In the genomic region with DNA sequence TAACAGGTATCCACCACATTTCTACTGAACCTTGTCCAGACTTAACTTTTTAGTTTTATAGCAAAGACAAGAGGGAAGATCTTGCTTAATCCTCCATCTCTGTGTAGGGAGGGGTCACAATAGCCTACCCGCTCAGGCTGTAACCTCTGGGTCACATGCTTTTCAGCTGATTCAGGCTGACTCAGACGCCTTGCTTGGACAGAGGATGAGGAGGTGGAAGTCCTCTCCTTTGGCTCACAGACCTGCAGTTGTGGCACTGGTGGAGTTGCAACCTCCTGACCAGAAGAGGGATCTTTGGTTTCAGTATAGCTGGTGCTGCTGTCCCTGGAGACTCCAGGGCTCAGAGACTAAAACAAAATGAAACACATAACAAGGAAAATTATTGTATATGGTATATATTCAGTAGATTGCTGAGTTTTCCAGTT, we compare ENCODE assay signal across 1 cellular context.
TF ChIP-seq lines count a peak whose summit lies in the region.

No MANE protein-coding gene starts in this region.

TF ChIP-seq in HepG2, 621 proteins besides CTCF, POLR2A, EP300 and RAD21:
- TF ChIP-seq NR2F1 (CRISPR knock-in tag; IDR thresholded peaks at IDR 0.05) (peak in 1 of 2 experiments; percentile 52; a peak in 1 of 4 replicates), TFE3 (CRISPR knock-in tag; IDR thresholded peaks at IDR 0.05) (peak; percentile 65; the same call in 1 of the 2 replicates), USF2 (IDR thresholded peaks at IDR 0.05; ENCODE audit: low read depth, low read length) (peak; percentile 34; the same call in 1 of the 2 replicates), USF2 (CRISPR knock-in tag; IDR thresholded peaks at IDR 0.05; ENCODE audit: borderline replicate concordance) (no peak), RBFOX2 (IDR thresholded peaks at IDR 0.05; ENCODE audit: low read depth, low read length) (0 out of 2 replicates have a peak, but pooled peaks have one; percentile 6), ZNF563 (CRISPR knock-in tag; IDR thresholded peaks at IDR 0.05) (no peak), POLR2G (IDR thresholded peaks at IDR 0.05; ENCODE audit: low read depth, low read length) (peak; percentile 22; the same call in 1 of the 2 replicates), ZNF274 (CRISPR knock-in tag; IDR thresholded peaks at IDR 0.05) (no peak), RBM22 (optimal IDR thresholded peaks at IDR 0.05; ENCODE audit: low read length) (peak; percentile 57), SSRP1 (CRISPR knock-in tag; IDR thresholded peaks at IDR 0.05) (no peak), ZGPAT (CRISPR knock-in tag; IDR thresholded peaks at IDR 0.05) (no peak), CBX5 (CRISPR knock-in tag; IDR thresholded peaks at IDR 0.05; ENCODE audit: borderline replicate concordance) (0 out of 2 replicates have a peak, but pooled peaks have one; percentile 47), CEBPB (IDR thresholded peaks at IDR 0.05; ENCODE audit: borderline replicate concordance, low read depth, low read length) (peak; percentile 29; the same call in 1 of the 2 replicates), CERS6 (CRISPR knock-in tag; IDR thresholded peaks at IDR 0.05) (no peak), FOXA1 (IDR thresholded peaks at IDR 0.05) (no peak), FOXA1 (CRISPR knock-in tag; IDR thresholded peaks at IDR 0.05) (no peak), ZNF75D (CRISPR knock-in tag; IDR thresholded peaks at IDR 0.05; ENCODE audit: borderline replicate concordance) (peak; percentile 79; the same call in 1 of the 2 replicates), ZNF335 (CRISPR knock-in tag; IDR thresholded peaks at IDR 0.05) (0 out of 2 replicates have a peak, but pooled peaks have one; percentile 10), HOXA9 (CRISPR knock-in tag; IDR thresholded peaks at IDR 0.05; ENCODE audit: borderline replicate concordance) (no peak), GZF1 (CRISPR knock-in tag; IDR thresholded peaks at IDR 0.05) (no peak), ZNF577 (CRISPR knock-in tag; IDR thresholded peaks at IDR 0.05; ENCODE audit: borderline replicate concordance, low read depth) (no peak), XRCC5 (optimal IDR thresholded peaks at IDR 0.05; ENCODE audit: low read length) (peak; percentile 23), SIN3A (IDR thresholded peaks at IDR 0.05; ENCODE audit: borderline replicate concordance, low read depth, low read length) (no peak), MBD4 (IDR thresholded peaks at IDR 0.05; ENCODE audit: borderline replicate concordance, low read length) (0 out of 2 replicates have a peak, but pooled peaks have one; percentile 67), CEBPG (CRISPR knock-in tag; IDR thresholded peaks at IDR 0.05) (0 out of 2 replicates have a peak, but pooled peaks have one; percentile 23), MAFK (conservative IDR thresholded peaks at IDR 0.05 in 1 of 2, IDR thresholded peaks at IDR 0.05 in 1 of 2; ENCODE audit: low read length in 2 of 2) (0 out of 4 replicates have a peak, but pooled peaks of 1 of the 2 experiments have one; percentile 31), FOSL2 (CRISPR knock-in tag; IDR thresholded peaks at IDR 0.05) (peak; percentile 94), POGZ (CRISPR knock-in tag; IDR thresholded peaks at IDR 0.05) (0 out of 2 replicates have a peak, but pooled peaks have one; percentile 20), RXRA (CRISPR knock-in tag; IDR thresholded peaks at IDR 0.05) (peak; percentile 47; the same call in 1 of the 2 replicates), SAP130 (CRISPR knock-in tag; IDR thresholded peaks at IDR 0.05; ENCODE audit: low read depth) (peak; percentile 40; the same call in 1 of the 2 replicates), CEBPZ (IDR thresholded peaks at IDR 0.05; ENCODE audit: low read length) (no peak)
- TF ChIP-seq, protein P1, sequence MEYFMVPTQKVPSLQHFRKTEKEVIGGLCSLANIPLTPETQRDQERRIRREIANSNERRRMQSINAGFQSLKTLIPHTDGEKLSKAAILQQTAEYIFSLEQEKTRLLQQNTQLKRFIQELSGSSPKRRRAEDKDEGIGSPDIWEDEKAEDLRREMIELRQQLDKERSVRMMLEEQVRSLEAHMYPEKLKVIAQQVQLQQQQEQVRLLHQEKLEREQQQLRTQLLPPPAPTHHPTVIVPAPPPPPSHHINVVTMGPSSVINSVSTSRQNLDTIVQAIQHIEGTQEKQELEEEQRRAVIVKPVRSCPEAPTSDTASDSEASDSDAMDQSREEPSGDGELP (IDR thresholded peaks at IDR 0.05; ENCODE audit: borderline replicate concordance, low read depth): peak; percentile 66; the same call in 1 of the 2 replicates
- TF ChIP-seq, protein P2, sequence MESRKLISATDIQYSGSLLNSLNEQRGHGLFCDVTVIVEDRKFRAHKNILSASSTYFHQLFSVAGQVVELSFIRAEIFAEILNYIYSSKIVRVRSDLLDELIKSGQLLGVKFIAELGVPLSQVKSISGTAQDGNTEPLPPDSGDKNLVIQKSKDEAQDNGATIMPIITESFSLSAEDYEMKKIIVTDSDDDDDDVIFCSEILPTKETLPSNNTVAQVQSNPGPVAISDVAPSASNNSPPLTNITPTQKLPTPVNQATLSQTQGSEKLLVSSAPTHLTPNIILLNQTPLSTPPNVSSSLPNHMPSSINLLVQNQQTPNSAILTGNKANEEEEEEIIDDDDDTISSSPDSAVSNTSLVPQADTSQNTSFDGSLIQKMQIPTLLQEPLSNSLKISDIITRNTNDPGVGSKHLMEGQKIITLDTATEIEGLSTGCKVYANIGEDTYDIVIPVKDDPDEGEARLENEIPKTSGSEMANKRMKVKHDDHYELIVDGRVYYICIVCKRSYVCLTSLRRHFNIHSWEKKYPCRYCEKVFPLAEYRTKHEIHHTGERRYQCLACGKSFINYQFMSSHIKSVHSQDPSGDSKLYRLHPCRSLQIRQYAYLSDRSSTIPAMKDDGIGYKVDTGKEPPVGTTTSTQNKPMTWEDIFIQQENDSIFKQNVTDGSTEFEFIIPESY (CRISPR knock-in tag; IDR thresholded peaks at IDR 0.05): peak; percentile 57; the same call in 1 of the 2 replicates
- TF ChIP-seq, protein P3, sequence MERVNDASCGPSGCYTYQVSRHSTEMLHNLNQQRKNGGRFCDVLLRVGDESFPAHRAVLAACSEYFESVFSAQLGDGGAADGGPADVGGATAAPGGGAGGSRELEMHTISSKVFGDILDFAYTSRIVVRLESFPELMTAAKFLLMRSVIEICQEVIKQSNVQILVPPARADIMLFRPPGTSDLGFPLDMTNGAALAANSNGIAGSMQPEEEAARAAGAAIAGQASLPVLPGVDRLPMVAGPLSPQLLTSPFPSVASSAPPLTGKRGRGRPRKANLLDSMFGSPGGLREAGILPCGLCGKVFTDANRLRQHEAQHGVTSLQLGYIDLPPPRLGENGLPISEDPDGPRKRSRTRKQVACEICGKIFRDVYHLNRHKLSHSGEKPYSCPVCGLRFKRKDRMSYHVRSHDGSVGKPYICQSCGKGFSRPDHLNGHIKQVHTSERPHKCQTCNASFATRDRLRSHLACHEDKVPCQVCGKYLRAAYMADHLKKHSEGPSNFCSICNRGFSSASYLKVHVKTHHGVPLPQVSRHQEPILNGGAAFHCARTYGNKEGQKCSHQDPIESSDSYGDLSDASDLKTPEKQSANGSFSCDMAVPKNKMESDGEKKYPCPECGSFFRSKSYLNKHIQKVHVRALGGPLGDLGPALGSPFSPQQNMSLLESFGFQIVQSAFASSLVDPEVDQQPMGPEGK (CRISPR knock-in tag; IDR thresholded peaks at IDR 0.05): peak; percentile 58; the same call in 1 of the 2 replicates
